Comparison of ENCODE assay signal across 9 cellular contexts in genomic region chr10:11180228-11180627, GRCh38.
DNase-seq lines count a peak whose midpoint lies in the region; ATAC-seq, FAIRE-seq and TF ChIP-seq lines count a peak whose summit lies in the region.
"Had no signal": no experiment of that assay in that cellular context is flagged by ENCODE, and none has a peak within 500 bp of the region (broad histone marks: within the 10 kb centered on the region; RNA-seq: fewer than 3 reads in every experiment).

No MANE protein-coding gene starts in this region.

- no peak overlapping the region for H3K4me3 ChIP-seq in right lobe of liver
- no peak overlapping the region for H3K4me3 ChIP-seq in HepG2 (replicated peaks in 1 of 3; ENCODE audit: insufficient read depth in 1 of 3, low read depth in 2 of 3, low read length in 3 of 3)
- H3K4me3 ChIP-seq in cardiac muscle cell, result no peak overlapping the region
- H3K4me3 ChIP-seq: tibial artery had no signal

- H3K27me3 Mint-ChIP-seq in stimulated activated naive CD8-positive, alpha-beta T cell treated with anti-CD3 and anti-CD28 coated beads, Interleukin-15, amount 100 ng/mL, for 72 hours, result no peaks in the 10 kb centered on the region

- TF ChIP-seq EP300 in HepG2 (IDR thresholded peaks at IDR 0.05; ENCODE audit: low read depth in 2 of 2, low read length in 2 of 2) (no peak), HepG2 (CRISPR knock-in tag; IDR thresholded peaks at IDR 0.05; ENCODE audit: borderline replicate concordance) (no peak)

- BruUV-seq in HepG2 (replicated peaks; lab: Mats Ljungman, UMichigan), result no TSS peak

- in situ Hi-C loops in HepG2 (cut with HindIII; ENCODE audit: extremely low pct_ligation_motif_present, low pct_unique_long_range_greater_than_20kb), result no loop called here

- no peaks in the 10 kb centered on the region for H3K27me3 ChIP-seq in right lobe of liver
- H3K27me3 ChIP-seq in HepG2 (ENCODE audit: control insufficient read depth in 1 of 2, insufficient read depth in 2 of 2, low read length in 2 of 2), result peaks cover 0 to 28% of the 10 kb centered on the region in 2 experiments; a peak in 3 of 5 replicates
- H3K27me3 ChIP-seq in cardiac muscle cell, result no peaks in the 10 kb centered on the region
- H3K27me3 ChIP-seq: tibial artery had no signal

- H2AFZ ChIP-seq in HepG2 (ENCODE audit: low read length), result no peak overlapping the region

- H3K27ac ChIP-seq in right lobe of liver, result no peak overlapping the region
- H3K27ac ChIP-seq in HepG2 (ENCODE audit: extremely low read length, insufficient read depth, low read length), result no peak overlapping the region
- peak overlapping the region; percentile 84 for H3K27ac ChIP-seq in cardiac muscle cell
- H3K27ac ChIP-seq: tibial artery had no signal

- H3K27ac Mint-ChIP-seq in stimulated activated naive CD8-positive, alpha-beta T cell treated with anti-CD3 and anti-CD28 coated beads, Interleukin-15, amount 100 ng/mL, for 72 hours, result peak overlapping the region; percentile 98

- CTCF ChIA-PET in HepG2 (lab: Yijun Ruan, JAX; ENCODE audit: low intra/inter-chr PET ratio, low total read pairs) (no interaction called here), HEK293T (lab: Yijun Ruan, JAX) (no interaction called here)

- DNase-seq in right lobe of liver (no peak), HepG2 (ENCODE audit: low spot score) (no peak), cardiac muscle cell (ENCODE audit: low read depth in 1 of 2, low spot score in 1 of 2) (no peak), RKO (ENCODE audit: low spot score) (no peak), HEK293T (ENCODE audit: extremely low spot score) (no peak), SW 1271 (lab: John Stamatoyannopoulos, UW) (no peak)
- DNase-seq in activated CD4-positive, alpha-beta T cell treated with anti-CD3 and anti-CD28 coated beads for 1 hour, result peak; percentile 35
- DNase-seq in stimulated activated naive CD8-positive, alpha-beta T cell treated with anti-CD3 and anti-CD28 coated beads, Interleukin-15, amount 100 ng/mL, for 72 hours, result peak; percentile 58 to 84

- H4K20me1 ChIP-seq in HepG2 (ENCODE audit: insufficient read depth, low read length), result no peaks in the 10 kb centered on the region

- WGBS in right lobe of liver (ENCODE audit: insufficient coverage, low coverage, low lambda C conversion rate, missing lambda C conversion rate), result 38% methylated on average over 9 of the region's 14 CpGs
- WGBS in HepG2 (ENCODE audit: low lambda C conversion rate), result 20% methylated on average over 14 of the region's 14 CpGs

- peaks cover 93% of the 10 kb centered on the region for H3K4me1 Mint-ChIP-seq in stimulated activated naive CD8-positive, alpha-beta T cell treated with anti-CD3 and anti-CD28 coated beads, Interleukin-15, amount 100 ng/mL, for 72 hours

- TF ChIP-seq RAD21 in HepG2 (CRISPR knock-in tag; IDR thresholded peaks at IDR 0.05), result no peak

- H3K79me2 ChIP-seq in HepG2 (ENCODE audit: insufficient read depth, low read length), result no peaks in the 10 kb centered on the region

- no peak for FAIRE-seq in HepG2 (lab: Jason Lieb, UNC)

- POLR2A ChIA-PET in HepG2 (lab: Yijun Ruan, JAX) (no interaction called here), HEK293T (lab: Yijun Ruan, JAX) (no interaction called here)

- H3K4me3 Mint-ChIP-seq in stimulated activated naive CD8-positive, alpha-beta T cell treated with anti-CD3 and anti-CD28 coated beads, Interleukin-15, amount 100 ng/mL, for 72 hours, result peak overlapping the region in 1 of 2 donors; percentile 90

- TF ChIP-seq POLR2A in right lobe of liver (IDR thresholded peaks at IDR 0.05) (no peak), HepG2 (IDR thresholded peaks at IDR 0.05; ENCODE audit: insufficient read depth in 1 of 2, low read depth in 2 of 2, low read length in 2 of 2) (no peak)

- no peaks in the 10 kb centered on the region for H3K4me1 ChIP-seq in right lobe of liver
- no peaks in the 10 kb centered on the region for H3K4me1 ChIP-seq in HepG2 (ENCODE audit: insufficient read depth, low read length)
- H3K4me1 ChIP-seq in cardiac muscle cell (ENCODE audit: low read depth), result peaks cover 43% of the 10 kb centered on the region

- no peak overlapping the region for H3K4me2 ChIP-seq in HepG2 (ENCODE audit: low read depth, low read length)

- H3K36me3 ChIP-seq in right lobe of liver, result no peaks in the 10 kb centered on the region
- H3K36me3 ChIP-seq in HepG2 (replicated peaks in 1 of 2; ENCODE audit: control insufficient read depth in 1 of 2, insufficient read depth in 2 of 2, low read length in 2 of 2), result no peaks in the 10 kb centered on the region
- no peaks in the 10 kb centered on the region for H3K36me3 ChIP-seq in cardiac muscle cell

- intact Hi-C loops in right lobe of liver (cut with DNase I), result no loop called here
- intact Hi-C loops in HepG2 (cut with micrococcal nuclease; ENCODE audit: unreplicated experiment), result no loop called here

- peak; percentile 44 to 57 (median 54) for ATAC-seq in right lobe of liver
- no peak for ATAC-seq in HepG2
- peak; percentile 73 for ATAC-seq in stimulated activated naive CD8-positive, alpha-beta T cell treated with anti-CD3 and anti-CD28 coated beads, Interleukin-15, amount 100 ng/mL, for 72 hours

- TF ChIP-seq CTCF in right lobe of liver (IDR thresholded peaks at IDR 0.05), result no peak
- TF ChIP-seq CTCF in HepG2 (CRISPR knock-in tag; IDR thresholded peaks at IDR 0.05), result no peak
- TF ChIP-seq CTCF in cardiac muscle cell (IDR thresholded peaks at IDR 0.05; ENCODE audit: low read depth, low read length), result no peak

- no peak overlapping the region for H3K9ac ChIP-seq in HepG2 (ENCODE audit: insufficient read depth, low read depth, low read length)

- no peaks in the 10 kb centered on the region for H3K9me3 ChIP-seq in right lobe of liver
- no peaks in the 10 kb centered on the region for H3K9me3 ChIP-seq in HepG2 (ENCODE audit: low read length)
- no peaks in the 10 kb centered on the region for H3K9me3 ChIP-seq in cardiac muscle cell (ENCODE audit: low read depth)

- H3K9me3 Mint-ChIP-seq in stimulated activated naive CD8-positive, alpha-beta T cell treated with anti-CD3 and anti-CD28 coated beads, Interleukin-15, amount 100 ng/mL, for 72 hours, result peaks cover 2 to 6% of the 10 kb centered on the region in 2 donors

TF ChIP-seq in HepG2, 621 proteins besides CTCF, POLR2A, EP300 and RAD21 (continues in another document):
- no peak for TF ChIP-seq U2AF1 (optimal IDR thresholded peaks at IDR 0.05; ENCODE audit: low read depth, low read length)
- TF ChIP-seq, protein P1, sequence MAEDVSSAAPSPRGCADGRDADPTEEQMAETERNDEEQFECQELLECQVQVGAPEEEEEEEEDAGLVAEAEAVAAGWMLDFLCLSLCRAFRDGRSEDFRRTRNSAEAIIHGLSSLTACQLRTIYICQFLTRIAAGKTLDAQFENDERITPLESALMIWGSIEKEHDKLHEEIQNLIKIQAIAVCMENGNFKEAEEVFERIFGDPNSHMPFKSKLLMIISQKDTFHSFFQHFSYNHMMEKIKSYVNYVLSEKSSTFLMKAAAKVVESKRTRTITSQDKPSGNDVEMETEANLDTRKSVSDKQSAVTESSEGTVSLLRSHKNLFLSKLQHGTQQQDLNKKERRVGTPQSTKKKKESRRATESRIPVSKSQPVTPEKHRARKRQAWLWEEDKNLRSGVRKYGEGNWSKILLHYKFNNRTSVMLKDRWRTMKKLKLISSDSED (CRISPR knock-in tag; IDR thresholded peaks at IDR 0.05), result no peak
- TF ChIP-seq, protein P2, sequence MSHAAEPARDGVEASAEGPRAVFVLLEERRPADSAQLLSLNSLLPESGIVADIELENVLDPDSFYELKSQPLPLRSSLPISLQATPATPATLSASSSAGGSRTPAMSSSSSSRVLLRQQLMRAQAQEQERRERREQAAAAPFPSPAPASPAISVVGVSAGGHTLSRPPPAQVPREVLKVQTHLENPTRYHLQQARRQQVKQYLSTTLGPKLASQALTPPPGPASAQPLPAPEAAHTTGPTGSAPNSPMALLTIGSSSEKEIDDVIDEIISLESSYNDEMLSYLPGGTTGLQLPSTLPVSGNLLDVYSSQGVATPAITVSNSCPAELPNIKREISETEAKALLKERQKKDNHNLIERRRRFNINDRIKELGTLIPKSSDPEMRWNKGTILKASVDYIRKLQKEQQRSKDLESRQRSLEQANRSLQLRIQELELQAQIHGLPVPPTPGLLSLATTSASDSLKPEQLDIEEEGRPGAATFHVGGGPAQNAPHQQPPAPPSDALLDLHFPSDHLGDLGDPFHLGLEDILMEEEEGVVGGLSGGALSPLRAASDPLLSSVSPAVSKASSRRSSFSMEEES (CRISPR knock-in tag; IDR thresholded peaks at IDR 0.05), result no peak
- no peak for TF ChIP-seq ZNF670 (CRISPR knock-in tag; IDR thresholded peaks at IDR 0.05; ENCODE audit: borderline replicate concordance)
- TF ChIP-seq ZBTB3 (CRISPR knock-in tag; IDR thresholded peaks at IDR 0.05; ENCODE audit: borderline replicate concordance, low read depth), result no peak

TF ChIP-seq in HEK293T, 16 proteins besides CTCF, POLR2A, EP300 and RAD21:
- no peak for TF ChIP-seq PKNOX1 (IDR thresholded peaks at IDR 0.05)
- TF ChIP-seq BHLHE40 (IDR thresholded peaks at IDR 0.05; ENCODE audit: borderline replicate concordance), result no peak
- no peak for TF ChIP-seq NFRKB (IDR thresholded peaks at IDR 0.05)
- TF ChIP-seq ELF4 (IDR thresholded peaks at IDR 0.05), result no peak
- no peak for TF ChIP-seq CTBP1 (IDR thresholded peaks at IDR 0.05; ENCODE audit: borderline replicate concordance)
- no peak for TF ChIP-seq ZNF384 (IDR thresholded peaks at IDR 0.05)
- TF ChIP-seq FOXM1 (IDR thresholded peaks at IDR 0.05; ENCODE audit: borderline replicate concordance), result no peak
- TF ChIP-seq L3MBTL2 (conservative IDR thresholded peaks at IDR 0.05), result no peak
- no peak for TF ChIP-seq FOXA1 (IDR thresholded peaks at IDR 0.05)
- no peak for TF ChIP-seq LEF1 (IDR thresholded peaks at IDR 0.05; ENCODE audit: borderline replicate concordance)
- no peak for TF ChIP-seq SUZ12 (IDR thresholded peaks at IDR 0.05)
- TF ChIP-seq HDGF (IDR thresholded peaks at IDR 0.05; ENCODE audit: borderline replicate concordance), result no peak
- no peak for TF ChIP-seq FOXK2 (IDR thresholded peaks at IDR 0.05)
- TF ChIP-seq SP1 (IDR thresholded peaks at IDR 0.05), result no peak
- no peak for TF ChIP-seq ARNT (IDR thresholded peaks at IDR 0.05)

Comparison
In these comparisons a context has a peak if more than half of its experiments do, and no peak if none do; other contexts are left out.
1. DNase-seq: peak in activated CD4-positive, alpha-beta T cell treated with anti-CD3 and anti-CD28 coated beads for 1 hour (single experiment) and stimulated activated naive CD8-positive, alpha-beta T cell treated with anti-CD3 and anti-CD28 coated beads, Interleukin-15, amount 100 ng/mL, for 72 hours (2 of 2); none in right lobe of liver (0 of 3), HepG2 (single experiment), cardiac muscle cell (0 of 2), RKO (single experiment), HEK293T (single experiment) and SW 1271 (0 of 2).